Comparison of ENCODE assay signal across 1 cellular context in genomic region chr2:120372816-120373215, GRCh38.
A peak's percentile ranks its signal among the peaks of the same experiment; 100 is the strongest.
TF ChIP-seq lines count a peak whose summit lies in the region.

No MANE protein-coding gene starts in this region.

TF ChIP-seq in HepG2, 621 proteins besides CTCF, POLR2A, EP300 and RAD21 (continued from another document and continues in another):
- TF ChIP-seq GMEB2 (CRISPR knock-in tag; IDR thresholded peaks at IDR 0.05; ENCODE audit: low read depth) (no peak), HMGA1 (CRISPR knock-in tag; conservative IDR thresholded peaks at IDR 0.05) (no peak), AHDC1 (CRISPR knock-in tag; IDR thresholded peaks at IDR 0.05; ENCODE audit: borderline replicate concordance) (no peak), ATF7-NPFF (CRISPR knock-in tag; IDR thresholded peaks at IDR 0.05; ENCODE audit: low read depth) (no peak), FOXA1 (IDR thresholded peaks at IDR 0.05) (peak; percentile 56; the same call in 1 of the 2 replicates), FOXA1 (CRISPR knock-in tag; IDR thresholded peaks at IDR 0.05) (no peak), EED (CRISPR knock-in tag; IDR thresholded peaks at IDR 0.05) (no peak), PHB2 (IDR thresholded peaks at IDR 0.05; ENCODE audit: partially characterized antibody) (peak; percentile 87), NR2F6 (IDR thresholded peaks at IDR 0.05) (no peak), NR2F6 (CRISPR knock-in tag; IDR thresholded peaks at IDR 0.05) (no peak), GABPA (IDR thresholded peaks at IDR 0.05; ENCODE audit: low read depth, low read length) (no peak), GABPA (CRISPR knock-in tag; IDR thresholded peaks at IDR 0.05; ENCODE audit: low read depth) (no peak), PAXIP1 (CRISPR knock-in tag; conservative IDR thresholded peaks at IDR 0.05) (no peak), ZNF138 (CRISPR knock-in tag; IDR thresholded peaks at IDR 0.05; ENCODE audit: low read depth) (no peak), ZNF775 (CRISPR knock-in tag; IDR thresholded peaks at IDR 0.05; ENCODE audit: borderline replicate concordance) (no peak), MYNN (CRISPR knock-in tag; IDR thresholded peaks at IDR 0.05; ENCODE audit: low read depth) (no peak), FOXP1 (IDR thresholded peaks at IDR 0.05) (peak; percentile 74), FOXP1 (CRISPR knock-in tag; IDR thresholded peaks at IDR 0.05) (no peak), ZNF530 (CRISPR knock-in tag; IDR thresholded peaks at IDR 0.05; ENCODE audit: low read depth) (no peak), SMAD9 (CRISPR knock-in tag; IDR thresholded peaks at IDR 0.05) (no peak), ZNF543 (CRISPR knock-in tag; IDR thresholded peaks at IDR 0.05) (no peak), SATB2 (CRISPR knock-in tag; IDR thresholded peaks at IDR 0.05) (no peak), ZBTB4 (CRISPR knock-in tag; IDR thresholded peaks at IDR 0.05; ENCODE audit: borderline replicate concordance) (no peak), HMG20B (CRISPR knock-in tag; conservative IDR thresholded peaks at IDR 0.05) (no peak), ZNF343 (CRISPR knock-in tag; IDR thresholded peaks at IDR 0.05) (no peak), ZNF670 (CRISPR knock-in tag; IDR thresholded peaks at IDR 0.05; ENCODE audit: borderline replicate concordance) (no peak), KDM3A (CRISPR knock-in tag; IDR thresholded peaks at IDR 0.05; ENCODE audit: low read depth) (no peak), ZNF546 (CRISPR knock-in tag; conservative IDR thresholded peaks at IDR 0.05) (no peak), CEBPZ (IDR thresholded peaks at IDR 0.05; ENCODE audit: low read length) (no peak), ZNF772 (CRISPR knock-in tag; IDR thresholded peaks at IDR 0.05) (no peak), SKI (IDR thresholded peaks at IDR 0.05; ENCODE audit: partially characterized antibody) (no peak), PRDM10 (CRISPR knock-in tag; IDR thresholded peaks at IDR 0.05; ENCODE audit: low read depth) (no peak), HDAC1 (CRISPR knock-in tag; IDR thresholded peaks at IDR 0.05) (no peak), GZF1 (CRISPR knock-in tag; IDR thresholded peaks at IDR 0.05) (no peak), SAFB2 (CRISPR knock-in tag; IDR thresholded peaks at IDR 0.05; ENCODE audit: borderline replicate concordance, low read depth) (no peak), ZBTB42 (CRISPR knock-in tag; IDR thresholded peaks at IDR 0.05) (no peak), ZNF512 (CRISPR knock-in tag; IDR thresholded peaks at IDR 0.05) (no peak)
